Comparison of ENCODE assay signal across 21 cellular contexts in genomic region chr7:73839743-73840714, GRCh38. TPM values are rescaled to one million over a fixed set of nuclear protein-coding genes. Genes with fewer than 3 reads are reported as not detected.
DNase-seq lines count a peak whose midpoint lies in the region; ATAC-seq, FAIRE-seq and TF ChIP-seq lines count a peak whose summit lies in the region.
"Had no signal": no experiment of that assay in that cellular context is flagged by ENCODE, and none has a peak within 500 bp of the region (broad histone marks: within the 10 kb centered on the region; RNA-seq: fewer than 3 reads in every experiment).

No MANE protein-coding gene starts in this region.

- H3K4me3 ChIP-seq in GM12878 (no peak overlapping the region), Karpas-422 (ENCODE audit: low read length) (no peak overlapping the region)
- H3K4me3 ChIP-seq in naive thymus-derived CD4-positive, alpha-beta T cell (ENCODE audit: low read length): no peak overlapping the region
- H3K4me3 ChIP-seq: gastroesophageal sphincter, suprapubic skin had no signal

- H3K9me2 ChIP-seq in Karpas-422 (replicated peaks; ENCODE audit: insufficient read depth, low read length): no peaks in the 10 kb centered on the region

- no peaks in the 10 kb centered on the region for H3K9me3 ChIP-seq in GM12878 (replicated peaks; ENCODE audit: control insufficient read depth, insufficient read depth, low read length)
- no peaks in the 10 kb centered on the region for H3K9me3 ChIP-seq in naive thymus-derived CD4-positive, alpha-beta T cell (ENCODE audit: control insufficient read depth in 2 of 3, low read length in 3 of 3)
- no peaks in the 10 kb centered on the region for H3K9me3 ChIP-seq in T-helper 17 cell (ENCODE audit: control insufficient read depth, low read length, poor library complexity, severe bottlenecking)
- no peaks in the 10 kb centered on the region for H3K9me3 ChIP-seq in Karpas-422 (ENCODE audit: low read length)
- H3K9me3 ChIP-seq: gastroesophageal sphincter, suprapubic skin had no signal

- no peak overlapping the region for H3K4me2 ChIP-seq in GM12878 (ENCODE audit: control insufficient read depth, insufficient read depth)
- H3K4me2 ChIP-seq in Karpas-422 (ENCODE audit: low read depth, low read length, poor library complexity, severe bottlenecking): no peak overlapping the region

- in situ Hi-C loops in GM13976 (cut with MboI; ENCODE audit: low sequenced_read_pairs, unreplicated experiment): no loop called here
- in situ Hi-C loops in GM12878 (cut with MboI): no loop called here

- peaks cover 0 to 12% (median 0%) of the 10 kb centered on the region in 5 donors for H3K27me3 Mint-ChIP-seq in naive thymus-derived CD4-positive, alpha-beta T cell
- H3K27me3 Mint-ChIP-seq in T-helper 17 cell: peaks cover 7% of the 10 kb centered on the region
- H3K27me3 Mint-ChIP-seq: activated naive CD4-positive, alpha-beta T cell treated with anti-CD3 and anti-CD28 coated beads, Interleukin-2, amount 50 U/mL, for 24 hours; central memory CD8-positive, alpha-beta T cell had no signal

- H2AFZ ChIP-seq in GM12878 (ENCODE audit: control insufficient read depth, low read depth, low read length) (no peak overlapping the region), Karpas-422 (ENCODE audit: low read length) (no peak overlapping the region)

- no peaks in the 10 kb centered on the region for H3K36me3 ChIP-seq in GM12878 (ENCODE audit: control insufficient read depth in 2 of 2, insufficient read depth in 2 of 2, low read length in 1 of 2)
- H3K36me3 ChIP-seq in naive thymus-derived CD4-positive, alpha-beta T cell (ENCODE audit: control insufficient read depth in 2 of 3, insufficient read depth in 3 of 3, low read length in 3 of 3): no peaks in the 10 kb centered on the region
- no peaks in the 10 kb centered on the region for H3K36me3 ChIP-seq in Karpas-422 (ENCODE audit: insufficient read depth, low read length)
- H3K36me3 ChIP-seq: gastroesophageal sphincter, suprapubic skin had no signal

- H3K9me3 Mint-ChIP-seq in naive thymus-derived CD4-positive, alpha-beta T cell: peaks cover 0 to 2% (median 0%) of the 10 kb centered on the region in 11 donors
- H3K9me3 Mint-ChIP-seq: activated naive CD4-positive, alpha-beta T cell treated with anti-CD3 and anti-CD28 coated beads, Interleukin-2, amount 50 U/mL, for 24 hours; central memory CD8-positive, alpha-beta T cell had no signal

- peaks cover 0 to 16% (median 13%) of the 10 kb centered on the region in 7 donors for H3K4me1 Mint-ChIP-seq in naive thymus-derived CD4-positive, alpha-beta T cell
- peaks cover 10% of the 10 kb centered on the region for H3K4me1 Mint-ChIP-seq in T-helper 17 cell
- H3K4me1 Mint-ChIP-seq: central memory CD8-positive, alpha-beta T cell had no signal

- CTCF ChIA-PET in GM12878 (lab: Yijun Ruan, JAX): interaction anchor here (0.6 kb wide), 1 partner anchor 106 kb away, joined by 4 read pairs; no protein-coding TSS in a partner anchor
- CTCF ChIA-PET in naive thymus-derived CD4-positive, alpha-beta T cell (lab: Charles Lee): no interaction called here

- RAD21 ChIA-PET in GM12878 (lab: Charles Lee; ENCODE audit: unreplicated experiment): no interaction called here

- POLR2A ChIA-PET in GM12878 (lab: Charles Lee): no interaction called here
- POLR2A ChIA-PET in naive thymus-derived CD4-positive, alpha-beta T cell (lab: Charles Lee): no interaction called here

- H3K9ac ChIP-seq in GM12878 (ENCODE audit: control insufficient read depth, insufficient read depth, low read length) (no peak overlapping the region), Karpas-422 (ENCODE audit: low read length) (no peak overlapping the region)

- no peak overlapping the region for H3K27ac ChIP-seq in GM12878 (ENCODE audit: control insufficient read depth, insufficient read depth)
- H3K27ac ChIP-seq in naive thymus-derived CD4-positive, alpha-beta T cell (ENCODE audit: low read depth, low read length): no peak overlapping the region
- no peak overlapping the region for H3K27ac ChIP-seq in Karpas-422 (ENCODE audit: low read length)
- H3K27ac ChIP-seq: gastroesophageal sphincter had no signal

- no peak for FAIRE-seq in GM12878 (lab: Jason Lieb, UNC)
- FAIRE-seq: endometrium had no signal

- WGBS in GM12878 (ENCODE audit: insufficient coverage, insufficient replicate concordance, low lambda C conversion rate, missing lambda C conversion rate): 67% methylated on average over 20 of the region's 22 CpGs

- no peaks in the 10 kb centered on the region for H4K20me1 ChIP-seq in GM12878 (ENCODE audit: control insufficient read depth, insufficient read depth)
- H4K20me1 ChIP-seq in Karpas-422 (ENCODE audit: insufficient read depth, low read depth, low read length): no peaks in the 10 kb centered on the region

- no peaks in the 10 kb centered on the region for H3K36me3 Mint-ChIP-seq in naive thymus-derived CD4-positive, alpha-beta T cell
- H3K36me3 Mint-ChIP-seq in T-helper 17 cell (ENCODE audit: low read depth): no peaks in the 10 kb centered on the region
- H3K36me3 Mint-ChIP-seq: activated naive CD4-positive, alpha-beta T cell treated with anti-CD3 and anti-CD28 coated beads, Interleukin-2, amount 50 U/mL, for 24 hours had no signal

- BruUV-seq in GM12878 (replicated peaks; lab: Mats Ljungman, UMichigan): no TSS peak

- intact Hi-C loops in GM12878 (cut with micrococcal nuclease; ENCODE audit: unreplicated experiment): no loop called here
- intact Hi-C loops in naive thymus-derived CD4-positive, alpha-beta T cell (cut with micrococcal nuclease): loop anchor here (5.0 to 10.0 kb wide), 2 partner anchors 265 to 318 kb away; partner anchors contain the start of genes BAZ1B (in 1 of the 2) and TBL2 (in 1 of the 2)

- ATAC-seq in GM12878: 0 out of 3 replicates have a peak, but pooled peaks have one; percentile 20
- ATAC-seq in naive thymus-derived CD4-positive, alpha-beta T cell: no peak
- ATAC-seq in T-helper 17 cell: no peak
- ATAC-seq: gastroesophageal sphincter had no signal

- H3K79me2 ChIP-seq in GM12878 (ENCODE audit: control insufficient read depth, insufficient read depth, low read length): no peaks in the 10 kb centered on the region
- H3K79me2 ChIP-seq in Karpas-422 (ENCODE audit: low read length): no peaks in the 10 kb centered on the region

- TF ChIP-seq RAD21 in GM12878 (IDR thresholded peaks at IDR 0.05; ENCODE audit: insufficient read depth, low read depth, low read length): no peak

- H3K4me3 Mint-ChIP-seq in naive thymus-derived CD4-positive, alpha-beta T cell: peak overlapping the region in 6 of 10 donors; percentile 5 to 51 (median 40)
- H3K4me3 Mint-ChIP-seq in T-helper 17 cell: no peak overlapping the region

- SMC1A ChIA-PET in GM12878 (lab: Charles Lee; ENCODE audit: uncharacterized antibody, unreplicated experiment): no interaction called here

- H3K27me3 ChIP-seq in GM12878 (replicated peaks in 1 of 2; ENCODE audit: control insufficient read depth in 2 of 2, insufficient read depth in 2 of 2, low read length in 1 of 2): no peaks in the 10 kb centered on the region
- H3K27me3 ChIP-seq in naive thymus-derived CD4-positive, alpha-beta T cell (ENCODE audit: control insufficient read depth in 2 of 2, insufficient read depth in 2 of 2, low read length in 2 of 2): no peaks in the 10 kb centered on the region
- no peaks in the 10 kb centered on the region for H3K27me3 ChIP-seq in Karpas-422 (ENCODE audit: low read length)
- H3K27me3 ChIP-seq: gastroesophageal sphincter, suprapubic skin had no signal

- TF ChIP-seq CTCF in GM13976 (IDR thresholded peaks at IDR 0.05; ENCODE audit: borderline replicate concordance, control extremely low read depth, extremely low read depth, insufficient read depth, missing control alignments): no peak
- 0 out of 6 replicates have a peak, but pooled peaks of 1 of the 3 experiments have one; percentile 18 for TF ChIP-seq CTCF in GM12878 (IDR thresholded peaks at IDR 0.05 in 2 of 3, conservative IDR thresholded peaks at IDR 0.05 in 1 of 3; ENCODE audit: control insufficient read depth in 2 of 3, extremely low read depth in 1 of 3, insufficient read depth in 1 of 3, low read depth in 3 of 3, low read length in 3 of 3)

- TF ChIP-seq EP300 in GM12878 (IDR thresholded peaks at IDR 0.05; ENCODE audit: borderline replicate concordance in 1 of 2, control insufficient read depth in 1 of 2, low read depth in 2 of 2, low read length in 2 of 2): no peak

- no peak for TF ChIP-seq POLR2A in GM12878 (IDR thresholded peaks at IDR 0.05; ENCODE audit: low read depth, low read length)

- H3K4me1 ChIP-seq in GM12878 (ENCODE audit: control insufficient read depth, insufficient read depth, low read length) (peaks cover 11% of the 10 kb centered on the region), Karpas-422 (ENCODE audit: low read length) (peaks cover 4% of the 10 kb centered on the region)
- peaks cover 5 to 11% of the 10 kb centered on the region in 2 donors for H3K4me1 ChIP-seq in naive thymus-derived CD4-positive, alpha-beta T cell (ENCODE audit: control insufficient read depth in 2 of 2, insufficient read depth in 2 of 2, low read length in 2 of 2)

- peak; percentile 59 for DNase-seq in COLO668 (lab: John Stamatoyannopoulos, UW; ENCODE audit: unreplicated experiment)
- peak; percentile 35 for DNase-seq in GM13976 (ENCODE audit: low spot score)
- DNase-seq in GM12878 (ENCODE audit: low read depth, low spot score): no peak
- no peak for DNase-seq in naive thymus-derived CD4-positive, alpha-beta T cell
- no peak for DNase-seq in foreskin melanocyte
- DNase-seq in T-helper 17 cell: no peak
- DNase-seq in Karpas-422: no peak
- no peak for DNase-seq in NCI-H1694 treated with DMSO at 0.1 percent for 48 hours (lab: John Stamatoyannopoulos, UW)
- DNase-seq: activated CD8-positive, alpha-beta memory T cell treated with anti-CD3 and anti-CD28 coated beads, Interleukin-2, amount 50 U/mL, for 4 hours; C1 segment of cervical spinal cord; GF-D8; islet precursor cell; NCI-H1417 treated with DMSO at 0.1 percent for 48 hours had no signal

- H3K27ac Mint-ChIP-seq in naive thymus-derived CD4-positive, alpha-beta T cell: peak overlapping the region in 2 of 9 donors; percentile 14 to 31
- H3K27ac Mint-ChIP-seq in T-helper 17 cell: no peak overlapping the region
- H3K27ac Mint-ChIP-seq: activated naive CD4-positive, alpha-beta T cell treated with anti-CD3 and anti-CD28 coated beads, Interleukin-2, amount 50 U/mL, for 24 hours had no signal

RNA-seq across cellular contexts. Expression of gene METTL27, which starts 2.3 kb away (rescaled TPM):
- 0.93 and 1.3 TPM in 2 replicates for total RNA-seq in GM12878 (2013; cell fraction: nucleolus; rRNA removed)
- total RNA-seq in GM12878 (2014; rRNA removed) (0.90 and 1.7 TPM in 2 replicates), GM12878 (2014; rRNA removed; fragmentation: Illumina TruSeq; extraction: Trizol) (0.45 and 0.74 TPM in 2 replicates), GM12878 (2021) (0.80 and 1.7 TPM in 2 replicates), T-helper 17 cell (under 1 TPM; 0.73 to 0.85 TPM)
- polyA plus RNA-seq in GM12878 (2011; ENCODE audit: low read depth): not detected
- polyA plus RNA-seq in GM12878 (2011; rRNA removed) (0.16 and 0.57 TPM in 2 replicates), GM12878 (2014; fragmentation: Illumina TruSeq; extraction: Trizol) (0.10 TPM in 1 of 2 replicates, not detected in the other), GM12878 (2014; fragmentation: Nextera tagmentation; extraction: Ambion mirVana) (under 1 TPM; 0.10 to 0.16 TPM), GM12878 (2014; rRNA removed) (1.1 and 1.5 TPM in 2 replicates), GM12878 (2016; fragmentation: Nextera tagmentation; extraction: Ambion mirVana) (1 to 10 TPM; 3.3 to 3.4 TPM)
- 0.55 and 0.72 TPM in 2 replicates for polyA plus RNA-seq in GM12878 (2011; cell fraction: cytosol; rRNA removed)
- 0.89 and 1.1 TPM in 2 replicates for polyA plus RNA-seq in GM12878 (2011; cell fraction: nucleus; rRNA removed)
- 1.5 and 1.8 TPM in 2 replicates for polyA plus RNA-seq in GM12878 (2012)
- polyA minus RNA-seq in GM12878 (2011; rRNA and poly(A)+ RNA removed): 1.2 TPM in 1 of 2 replicates, not detected in the other
- 1.5 TPM in 1 of 2 replicates, not detected in the other for polyA minus RNA-seq in GM12878 (2011; cell fraction: cytosol; rRNA and poly(A)+ RNA removed)
- 0.77 TPM in 1 of 2 replicates, not detected in the other for polyA minus RNA-seq in GM12878 (2011; cell fraction: nucleus; rRNA and poly(A)+ RNA removed)
- 1 to 10 TPM; 1.8 to 7.4 (median 3.3) TPM for total RNA-seq in naive thymus-derived CD4-positive, alpha-beta T cell
- 1 to 10 TPM; 1.5 to 2.0 TPM for polyA plus RNA-seq in naive thymus-derived CD4-positive, alpha-beta T cell
- total RNA-seq in Karpas-422 (2014; rRNA removed; shearing (Covaris generic); ENCODE audit: low replicate concordance): not detected in 2 replicates

RNA-seq across cellular contexts. Expression of gene CLDN4, which starts 9.2 kb away (rescaled TPM):
- not detected in 2 replicates for total RNA-seq in GM12878 (2013; cell fraction: nucleolus; rRNA removed)
- total RNA-seq in GM12878 (2014; rRNA removed) (not detected in 2 replicates), GM12878 (2014; rRNA removed; fragmentation: Illumina TruSeq; extraction: Trizol) (not detected in 2 replicates), GM12878 (2021) (0.24 and 0.38 TPM in 2 replicates), T-helper 17 cell (under 1 TPM; 0.17 to 0.23 TPM)
- polyA plus RNA-seq in GM12878 (2011; ENCODE audit: low read depth): not detected
- polyA plus RNA-seq in GM12878 (2011; rRNA removed) (0.05 TPM in 1 of 2 replicates, not detected in the other), GM12878 (2014; fragmentation: Illumina TruSeq; extraction: Trizol) (0.04 TPM in 1 of 2 replicates, not detected in the other), GM12878 (2014; fragmentation: Nextera tagmentation; extraction: Ambion mirVana) (not detected), GM12878 (2014; rRNA removed) (0.04 and 0.06 TPM in 2 replicates), GM12878 (2016; fragmentation: Nextera tagmentation; extraction: Ambion mirVana) (not detected)
- polyA plus RNA-seq in GM12878 (2011; cell fraction: cytosol; rRNA removed): 0.03 and 0.07 TPM in 2 replicates
- polyA plus RNA-seq in GM12878 (2011; cell fraction: nucleus; rRNA removed): not detected in 2 replicates
- polyA plus RNA-seq in GM12878 (2012): 0.10 and 0.11 TPM in 2 replicates
- polyA minus RNA-seq in GM12878 (2011; rRNA and poly(A)+ RNA removed): not detected in 2 replicates
- not detected in 2 replicates for polyA minus RNA-seq in GM12878 (2011; cell fraction: cytosol; rRNA and poly(A)+ RNA removed)
- polyA minus RNA-seq in GM12878 (2011; cell fraction: nucleus; rRNA and poly(A)+ RNA removed): not detected in 2 replicates
- under 1 TPM in 1 of 5 experiments, not detected in 4; 0.24 TPM for total RNA-seq in naive thymus-derived CD4-positive, alpha-beta T cell
- under 1 TPM; 0.14 to 0.16 TPM for polyA plus RNA-seq in naive thymus-derived CD4-positive, alpha-beta T cell
- total RNA-seq in Karpas-422 (2014; rRNA removed; shearing (Covaris generic); ENCODE audit: low replicate concordance): not detected in 2 replicates

RNA-seq across cellular contexts. Expression of gene TMEM270, which starts 20.9 kb away (rescaled TPM):
- not detected in 2 replicates for total RNA-seq in GM12878 (2013; cell fraction: nucleolus; rRNA removed)
- total RNA-seq in GM12878 (2014; rRNA removed) (not detected in 2 replicates), GM12878 (2014; rRNA removed; fragmentation: Illumina TruSeq; extraction: Trizol) (not detected in 2 replicates), GM12878 (2021) (not detected in 2 replicates), T-helper 17 cell (not detected)
- polyA plus RNA-seq in GM12878 (2011; ENCODE audit: low read depth): not detected
- polyA plus RNA-seq in GM12878 (2011; rRNA removed) (not detected in 2 replicates), GM12878 (2014; fragmentation: Illumina TruSeq; extraction: Trizol) (not detected in 2 replicates), GM12878 (2014; fragmentation: Nextera tagmentation; extraction: Ambion mirVana) (not detected), GM12878 (2014; rRNA removed) (not detected in 2 replicates), GM12878 (2016; fragmentation: Nextera tagmentation; extraction: Ambion mirVana) (not detected)
- polyA plus RNA-seq in GM12878 (2011; cell fraction: cytosol; rRNA removed): not detected in 2 replicates
- not detected in 2 replicates for polyA plus RNA-seq in GM12878 (2011; cell fraction: nucleus; rRNA removed)
- polyA plus RNA-seq in GM12878 (2012): not detected in 2 replicates
- polyA minus RNA-seq in GM12878 (2011; rRNA and poly(A)+ RNA removed): not detected in 2 replicates
- polyA minus RNA-seq in GM12878 (2011; cell fraction: cytosol; rRNA and poly(A)+ RNA removed): not detected in 2 replicates
- not detected in 2 replicates for polyA minus RNA-seq in GM12878 (2011; cell fraction: nucleus; rRNA and poly(A)+ RNA removed)
- total RNA-seq in naive thymus-derived CD4-positive, alpha-beta T cell: not detected
- polyA plus RNA-seq in naive thymus-derived CD4-positive, alpha-beta T cell: not detected
- not detected in 2 replicates for total RNA-seq in Karpas-422 (2014; rRNA removed; shearing (Covaris generic); ENCODE audit: low replicate concordance)
- total RNA-seq: gastroesophageal sphincter, H4, NCI-H460, pulmonary artery endothelial cell, suprapubic skin had no signal

Comparison
In these comparisons a context has a peak if more than half of its experiments do, and no peak if none do; other contexts are left out.
1. DNase-seq: peak in COLO668 (single experiment) and GM13976 (single experiment); none in GM12878 (single experiment), naive thymus-derived CD4-positive, alpha-beta T cell (0 of 9), foreskin melanocyte (single experiment), T-helper 17 cell (0 of 3), Karpas-422 (single experiment) and NCI-H1694 treated with DMSO at 0.1 percent for 48 hours (single experiment).